In genomic region chr9:123268950-123269302, GRCh38 we compare ENCODE assay signal across 8 cellular contexts. TPM values are rescaled to one million over a fixed set of nuclear protein-coding genes. Genes with fewer than 3 reads are reported as not detected.
DNase-seq lines count a peak whose midpoint lies in the region; FAIRE-seq and TF ChIP-seq lines count a peak whose summit lies in the region.

No MANE protein-coding gene starts in this region.

- H4K8ac ChIP-seq in H1 (ENCODE audit: extremely low read depth, insufficient read depth, low read length) (no peak overlapping the region), neuronal stem cell (ENCODE audit: low read depth, low read length) (no peak overlapping the region)

- peaks cover 19 to 40% of the 10 kb centered on the region in 2 experiments for H3K79me2 ChIP-seq in H1 (ENCODE audit: control insufficient read depth in 1 of 2, insufficient read depth in 2 of 2, low read length in 2 of 2)

- H2BK20ac ChIP-seq in H1 (ENCODE audit: low read length) = no peak overlapping the region

- H3K27me3 ChIP-seq in BLaER1 (no peaks in the 10 kb centered on the region), H1 (replicated peaks in 1 of 4; ENCODE audit: control insufficient read depth in 3 of 4, extremely low read depth in 1 of 4, insufficient read depth in 3 of 4, low read length in 3 of 4) (no peaks in the 10 kb centered on the region), neuronal stem cell (ENCODE audit: control insufficient read depth in 3 of 3, insufficient read depth in 3 of 3, low read depth in 1 of 3, low read length in 3 of 3) (peaks cover 0 to 11% (median 2%) of the 10 kb centered on the region in 3 experiments)

- no peak overlapping the region for H3K14ac ChIP-seq in H1 (ENCODE audit: insufficient read length)
- H3K14ac ChIP-seq in neuronal stem cell (ENCODE audit: low read length) = no peak overlapping the region

- H3K27ac ChIP-seq in BLaER1 = peak overlapping the region; percentile 98
- H3K27ac ChIP-seq in H1 (ENCODE audit: low read depth, low read length) = no peak overlapping the region
- H3K27ac ChIP-seq in neuronal stem cell (replicated peaks; ENCODE audit: low read length) = peak overlapping the region; percentile 70

- H3K4me2 ChIP-seq in BLaER1 = peak overlapping the region; percentile 90
- peak overlapping the region; percentile 80 to 92 for H3K4me2 ChIP-seq in H1 (ENCODE audit: insufficient read depth in 1 of 2, low read depth in 2 of 2, low read length in 2 of 2)
- peak overlapping the region; percentile 50 for H3K4me2 ChIP-seq in neuronal stem cell (ENCODE audit: insufficient read depth, low read length, poor library complexity, severe bottlenecking)

- CTCF ChIA-PET in H1 (lab: Charles Lee; ENCODE audit: partially characterized antibody) = interaction anchor here (1.1 to 1.9 kb wide), 7 partner anchors 13 to 93 kb away, joined by 3 to 12 read pairs (median 4); no protein-coding TSS in a partner anchor

- H3K18ac ChIP-seq in H1 (ENCODE audit: extremely low read depth, low read length) (peak overlapping the region; percentile 87), neuronal stem cell (ENCODE audit: low read length) (peak overlapping the region; percentile 96)

- TF ChIP-seq EP300 in H1 (IDR thresholded peaks at IDR 0.05; ENCODE audit: borderline replicate concordance in 1 of 2, low read depth in 2 of 2, low read length in 2 of 2) = no peak

- H2BK120ac ChIP-seq in H1 (replicated peaks; ENCODE audit: low read depth, low read length) = no peak overlapping the region
- no peak overlapping the region for H2BK120ac ChIP-seq in neuronal stem cell (ENCODE audit: low read depth, low read length)

- POLR2A ChIA-PET in H1 (lab: Charles Lee; ENCODE audit: partially characterized antibody) = interaction anchor here (0.7 to 1.8 kb wide), 5 partner anchors 11 to 50 kb away, joined by 3 to 4 read pairs (median 3); no protein-coding TSS in a partner anchor

- 5% methylated on average over 8 of the region's 20 CpGs; no CpG with 5 or more reads in 1 of the 2 experiments for WGBS in H1 (ENCODE audit: extremely low coverage in 1 of 2, insufficient coverage in 1 of 2, insufficient read length in 1 of 2, insufficient replicate concordance in 2 of 2, low coverage in 1 of 2, low lambda C conversion rate in 2 of 2, missing lambda C conversion rate in 1 of 2), 2 experiments
- no CpG with 5 or more reads among the region's 20 CpGs for WGBS in neuronal stem cell (ENCODE audit: extremely low coverage in 2 of 2, insufficient read length in 2 of 2, insufficient replicate concordance in 1 of 2), 2 donors

- H2BK5ac ChIP-seq in H1 (ENCODE audit: low read depth, low read length) (0 out of 2 replicates have a peak overlapping the region, but pooled peaks have one; percentile 56), neuronal stem cell (ENCODE audit: low read length) (no peak overlapping the region)

- H2AFZ ChIP-seq in H1 (ENCODE audit: low read length) (peak overlapping the region; percentile 65), neuronal stem cell (ENCODE audit: low read length) (peak overlapping the region; percentile 100)

- H3K79me1 ChIP-seq in H1 (ENCODE audit: low read depth, low read length) = peaks cover 11% of the 10 kb centered on the region
- peaks cover 1% of the 10 kb centered on the region for H3K79me1 ChIP-seq in neuronal stem cell (ENCODE audit: low read depth, low read length)

- H2AK5ac ChIP-seq in H1 (ENCODE audit: low read depth, low read length) = no peak overlapping the region
- H2AK5ac ChIP-seq in neuronal stem cell (ENCODE audit: low read depth, low read length) = peak overlapping the region; percentile 18

- no peak overlapping the region for H3K23ac ChIP-seq in H1 (ENCODE audit: insufficient read length)
- peak overlapping the region; percentile 50 for H3K23ac ChIP-seq in neuronal stem cell (ENCODE audit: low read depth, low read length, poor library complexity)

- no peaks in the 10 kb centered on the region for H3K36me3 ChIP-seq in BLaER1
- no peaks in the 10 kb centered on the region for H3K36me3 ChIP-seq in H1 (ENCODE audit: control insufficient read depth in 2 of 4, insufficient read depth in 4 of 4, low read length in 3 of 4)
- H3K36me3 ChIP-seq in neuronal stem cell (replicated peaks in 1 of 2; ENCODE audit: control insufficient read depth in 2 of 2, insufficient read depth in 2 of 2, low read length in 2 of 2) = no peaks in the 10 kb centered on the region

- DNase-seq in NB4 (ENCODE audit: low read depth) (no peak), H1 (ENCODE audit: low read depth in 1 of 2, low spot score in 2 of 2) (no peak), neuronal stem cell (ENCODE audit: low spot score) (no peak), NCI-H2227 treated with DMSO at 0.1 percent for 48 hours (lab: John Stamatoyannopoulos, UW) (no peak), Ammon's horn (ENCODE audit: low spot score) (no peak), NCI-H2081 treated with DMSO at 0.1 percent for 48 hours (lab: John Stamatoyannopoulos, UW) (no peak), NCI-H1436 treated with DMSO at 0.1 percent for 48 hours (lab: John Stamatoyannopoulos, UW) (no peak)

- no peak for TF ChIP-seq RAD21 in H1 (IDR thresholded peaks at IDR 0.05 in 1 of 2, conservative IDR thresholded peaks at IDR 0.05 in 1 of 2; ENCODE audit: low read depth in 2 of 2, low read length in 2 of 2)

- H3K9me3 ChIP-seq in BLaER1 = no peaks in the 10 kb centered on the region
- no peaks in the 10 kb centered on the region for H3K9me3 ChIP-seq in H1 (ENCODE audit: insufficient read depth in 2 of 2, low read depth in 1 of 2, low read length in 1 of 2)
- no peaks in the 10 kb centered on the region for H3K9me3 ChIP-seq in neuronal stem cell (replicated peaks in 1 of 2; ENCODE audit: control insufficient read depth in 2 of 2, insufficient read depth in 1 of 2, low read depth in 1 of 2, low read length in 2 of 2)

- H3K9ac ChIP-seq in BLaER1 = peak overlapping the region; percentile 97
- H3K9ac ChIP-seq in H1 (replicated peaks in 1 of 4; ENCODE audit: extremely low read depth in 1 of 4, low read depth in 3 of 4, low read length in 3 of 4) = peak overlapping the region in 2 of 4 experiments; percentile 14 to 35; a peak in 1 of 7 replicates
- H3K9ac ChIP-seq in neuronal stem cell (ENCODE audit: low read depth, low read length, poor library complexity) = peak overlapping the region; percentile 83

- H2BK12ac ChIP-seq in H1 (ENCODE audit: low read depth, low read length) (no peak overlapping the region), neuronal stem cell (ENCODE audit: low read length) (peak overlapping the region; percentile 30)

- H3K4me1 ChIP-seq in BLaER1 (peaks cover 52% of the 10 kb centered on the region), H1 (replicated peaks in 1 of 4; ENCODE audit: control insufficient read depth in 3 of 4, insufficient read depth in 4 of 4, low read length in 3 of 4) (peaks cover 0 to 27% (median 8%) of the 10 kb centered on the region in 4 experiments; a peak in 6 of 7 replicates), neuronal stem cell (ENCODE audit: control insufficient read depth in 2 of 2, insufficient read depth in 1 of 2, low read depth in 1 of 2, low read length in 2 of 2) (peaks cover 10 to 15% of the 10 kb centered on the region in 2 donors)

- FAIRE-seq in H1 (lab: Jason Lieb, UNC) = no peak

- H3K4me3 ChIP-seq in BLaER1 = peak overlapping the region; percentile 98
- peak overlapping the region; percentile 59 for H3K4me3 ChIP-seq in NB4 (ENCODE audit: low read depth, low read length)
- peak overlapping the region; percentile 42 to 99 (median 60) for H3K4me3 ChIP-seq in H1 (ENCODE audit: extremely low read depth in 1 of 4, insufficient read depth in 2 of 4, low read depth in 3 of 4, low read length in 4 of 4)
- H3K4me3 ChIP-seq in neuronal stem cell (ENCODE audit: low read length in 2 of 2) = peak overlapping the region; percentile 79 to 97

- no peak overlapping the region for H3K56ac ChIP-seq in H1 (replicated peaks; ENCODE audit: insufficient read length, low read depth, low read length)

- TF ChIP-seq POLR2A in NB4 (IDR thresholded peaks at IDR 0.05; ENCODE audit: extremely low read depth, insufficient read length) (no peak), H1 (IDR thresholded peaks at IDR 0.05; ENCODE audit: control extremely low read depth in 1 of 2, low read depth in 2 of 2, low read length in 2 of 2) (no peak)

- no peak overlapping the region for H3K4ac ChIP-seq in H1 (replicated peaks; ENCODE audit: insufficient read length, low read depth, low read length)
- no peak overlapping the region for H3K4ac ChIP-seq in neuronal stem cell (ENCODE audit: low read length)

- peak overlapping the region; percentile 91 for H4K91ac ChIP-seq in H1 (replicated peaks; ENCODE audit: insufficient read length, low read length)
- H4K91ac ChIP-seq in neuronal stem cell (ENCODE audit: low read depth, low read length, poor library complexity) = no peak overlapping the region

- no peak overlapping the region for H4K5ac ChIP-seq in H1 (ENCODE audit: insufficient read length, low read depth, low read length)

- H2BK15ac ChIP-seq in H1 (ENCODE audit: low read length) (no peak overlapping the region), neuronal stem cell (ENCODE audit: low read length) (peak overlapping the region; percentile 19)

- TF ChIP-seq CTCF in NB4 (IDR thresholded peaks at IDR 0.05; ENCODE audit: low read depth, low read length) (no peak), H1 (IDR thresholded peaks at IDR 0.05; ENCODE audit: control extremely low read depth in 1 of 3, insufficient read depth in 1 of 3, low read depth in 1 of 3, low read length in 3 of 3) (no peak)

- H4K20me1 ChIP-seq in BLaER1 (peaks cover 36% of the 10 kb centered on the region), H1 (replicated peaks in 1 of 2; ENCODE audit: control insufficient read depth in 1 of 2, insufficient read depth in 2 of 2, low read length in 2 of 2) (peaks cover 12 to 14% of the 10 kb centered on the region in 2 experiments)

- peaks cover 16% of the 10 kb centered on the region for H3K23me2 ChIP-seq in H1 (ENCODE audit: low read depth, low read length)

TF ChIP-seq in H1, 55 proteins besides CTCF, POLR2A, EP300 and RAD21 (continues in another document):
- TF ChIP-seq KDM1A (IDR thresholded peaks at IDR 0.05; ENCODE audit: borderline replicate concordance, low read length) (peak; percentile 29; the same call in 1 of the 2 replicates), KDM4A (IDR thresholded peaks at IDR 0.05; ENCODE audit: low read depth, low read length, severe bottlenecking) (peak; percentile 76), RBBP5 (IDR thresholded peaks at IDR 0.05; ENCODE audit: borderline replicate concordance, low read depth, low read length) (0 out of 2 replicates have a peak, but pooled peaks have one; percentile 53), CREB1 (IDR thresholded peaks at IDR 0.05) (no peak)

RNA-seq across cellular contexts. Expression of gene STRBP, which starts 0.5 kb away (rescaled TPM):
- total RNA-seq in H1 (2021; fragmentation: NEBNext Ultra II Directional; extraction: Animal tissue kit (Norgen Biotek cat#: 25700)) = 105 and 106 TPM in 2 replicates
- polyA plus RNA-seq in H1 (2011; rRNA removed) = 16.8 and 29.7 TPM in 2 replicates
- 53.3 TPM for polyA plus RNA-seq in H1 (2011; cell fraction: cytosol; rRNA removed)
- polyA plus RNA-seq in H1 (2011; cell fraction: nucleus; rRNA removed) = 63.8 TPM
- polyA plus RNA-seq in H1 (2012, experiment 1 of 2) = 83.7 to 103 TPM (median 93.9 TPM) in 4 replicates
- 5.3 TPM for polyA plus RNA-seq in H1 (2012, experiment 2 of 2)
- 68.8 TPM for polyA plus RNA-seq in H1 (2013, experiment 1 of 2)
- 67.2 TPM for polyA plus RNA-seq in H1 (2013, experiment 2 of 2)
- 64.0 and 69.4 TPM in 2 replicates for polyA minus RNA-seq in H1 (2011; rRNA and poly(A)+ RNA removed)
- polyA minus RNA-seq in H1 (2011; cell fraction: cytosol; rRNA and poly(A)+ RNA removed) = 61.0 TPM
- 88.7 TPM for polyA minus RNA-seq in H1 (2011; cell fraction: nucleus; rRNA and poly(A)+ RNA removed)
- 54.4 TPM for polyA plus RNA-seq in neuronal stem cell (2013, experiment 1 of 2)
- polyA plus RNA-seq in neuronal stem cell (2013, experiment 2 of 2) = 56.1 TPM
